ENCODE assay signal across 7 cellular contexts in the genomic region with DNA sequence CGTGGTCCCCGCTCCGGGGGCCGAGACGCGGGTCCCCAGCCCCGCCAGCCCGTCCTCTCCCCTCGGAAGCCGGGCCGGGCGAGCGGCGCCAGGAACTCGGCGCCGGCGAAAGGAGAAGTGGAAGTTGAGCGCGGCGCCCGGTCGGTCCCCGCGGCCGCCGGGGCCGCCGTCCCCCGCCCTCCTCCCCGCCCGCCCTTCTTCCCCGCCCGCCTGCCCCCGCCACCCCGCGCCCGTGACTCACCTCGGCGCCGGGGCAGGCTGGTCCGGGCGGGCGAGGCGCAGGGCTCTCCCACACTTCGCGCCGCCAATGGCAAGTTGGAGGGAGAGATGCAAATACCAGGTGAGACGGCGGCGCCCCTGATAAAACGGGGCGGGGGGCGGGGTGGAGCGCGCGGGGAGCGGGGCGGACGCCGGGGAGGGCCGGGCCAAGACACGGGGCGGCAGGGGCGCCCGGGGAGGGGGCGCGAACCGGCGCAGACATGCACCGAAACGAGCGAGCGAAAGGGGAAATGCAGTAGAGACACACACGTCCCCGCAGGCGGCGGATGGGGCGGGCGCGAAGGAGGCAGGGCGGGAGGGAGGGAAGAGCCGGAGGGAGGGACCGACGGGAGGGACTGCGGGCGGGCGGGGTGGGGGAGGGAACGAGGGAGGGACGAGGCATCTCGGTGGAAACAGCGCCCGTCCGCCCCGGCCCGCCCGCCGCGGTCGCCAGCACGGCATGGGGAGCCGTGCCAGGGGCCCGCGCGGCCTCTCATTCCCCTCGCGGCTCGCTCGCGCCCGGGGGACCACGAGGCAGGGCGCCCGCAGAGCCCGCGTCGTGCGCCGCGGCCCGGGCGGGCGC. TPM values are rescaled to one million over a fixed set of nuclear protein-coding genes. Genes with fewer than 3 reads are reported as not detected.
DNase-seq lines count a peak whose midpoint lies in the region; ATAC-seq and TF ChIP-seq lines count a peak whose summit lies in the region.

A gene (minus strand): TSS at position 119 of the 841 bp plus-strand sequence. CDS start 29,167 bp downstream, outside the sequence.

- POLR2A ChIA-PET in HEK293 (lab: Yijun Ruan, JAX) = interaction anchor here (0.7 to 2.4 kb wide), 3 partner anchors 12 to 60 kb away, joined by 3 to 7 read pairs (median 3); a partner anchor contains a TSS
- POLR2A ChIA-PET in activated CD8-positive, alpha-beta memory T cell treated with anti-CD3 and anti-CD28 coated beads for 36 hours (lab: Charles Lee) = interaction anchor here (0.8 kb wide), 1 partner anchor 26 kb away, joined by 3 read pairs; no protein-coding TSS in a partner anchor

- H3K27ac ChIP-seq in HEK293 (ENCODE audit: extremely low read depth, low read depth, low read length) = peak within 1 kb of the TSS; percentile 81
- H3K27ac ChIP-seq in upper lobe of left lung = peak within 1 kb of the TSS; percentile 89 to 97 (median 95)

- H3K9me3 ChIP-seq in HEK293 (ENCODE audit: control insufficient read depth, insufficient read depth, low read depth, low read length) (no peaks in the 10 kb centered on the region), upper lobe of left lung (no peaks in the 10 kb centered on the region)

- TF ChIP-seq POLR2A in upper lobe of left lung (IDR thresholded peaks at IDR 0.05) = peak in 3 of 4 donors; percentile 19 to 58 (median 45)

- 39% methylated on average over 87 of the region's 123 CpGs; no CpG with 5 or more reads in 1 of the 2 donors for WGBS in upper lobe of left lung, 2 donors

- TF ChIP-seq EP300 in upper lobe of left lung (IDR thresholded peaks at IDR 0.05) = no peak

- H3K36me3 ChIP-seq in HEK293 (ENCODE audit: control insufficient read depth in 2 of 2, insufficient read depth in 1 of 2, low read length in 2 of 2) (no peaks in the 10 kb centered on the region), upper lobe of left lung (no peaks in the 10 kb centered on the region)

- peak; percentile 83 for DNase-seq in GM10266 (ENCODE audit: extremely low spot score)
- DNase-seq in NCI-H510A (lab: John Stamatoyannopoulos, UW) = peak; percentile 31
- peak; percentile 81 for DNase-seq in epithelial cell of esophagus (ENCODE audit: low read depth)
- peak; percentile 29 for DNase-seq in myocyte (ENCODE audit: low read depth)
- peak; percentile 50 to 90 for DNase-seq in upper lobe of left lung

- CTCF ChIA-PET in HEK293 (lab: Yijun Ruan, JAX) = interaction anchor here (0.6 kb wide), 1 partner anchor 33 kb away, joined by 3 read pairs; no protein-coding TSS in a partner anchor
- CTCF ChIA-PET in activated CD8-positive, alpha-beta memory T cell treated with anti-CD3 and anti-CD28 coated beads for 36 hours (lab: Charles Lee) = interaction anchor here (1.0 to 2.1 kb wide), 4 partner anchors 9 to 34 kb away, joined by 4 to 8 read pairs (median 6); no protein-coding TSS in a partner anchor

- TF ChIP-seq CTCF in GM10266 (IDR thresholded peaks at IDR 0.05; ENCODE audit: control insufficient read depth, insufficient read depth, low read depth, missing control alignments) (peak; percentile 5), HEK293 (tag by site-specific recombination; IDR thresholded peaks at IDR 0.05) (no peak), epithelial cell of esophagus (IDR thresholded peaks at IDR 0.05; ENCODE audit: insufficient read depth, low read depth, low read length, missing control alignments) (no peak), upper lobe of left lung (IDR thresholded peaks at IDR 0.05) (no peak)

- H3K4me1 ChIP-seq in HEK293 (ENCODE audit: control insufficient read depth, insufficient read depth, low read length) = peaks cover 3% of the 10 kb centered on the region; the same call in 1 of the 2 replicates
- peaks cover 6 to 19% (median 11%) of the 10 kb centered on the region in 4 donors for H3K4me1 ChIP-seq in upper lobe of left lung

- no peaks in the 10 kb centered on the region for H3K27me3 ChIP-seq in upper lobe of left lung

- H3K4me3 ChIP-seq in HEK293 (ENCODE audit: low read depth, low read length) (peak within 1 kb of the TSS; percentile 60), epithelial cell of esophagus (ENCODE audit: low read length) (peak within 1 kb of the TSS; percentile 58), upper lobe of left lung (peak within 1 kb of the TSS; percentile 25 to 72 (median 64))

- peak in 1 of 2 donors; percentile 84 for ATAC-seq in upper lobe of left lung (ENCODE audit: low FRiP score in 2 of 2)

TF ChIP-seq in HEK293, 187 proteins besides CTCF, POLR2A, EP300 and RAD21:
- TF ChIP-seq ZNF792 (tag by site-specific recombination; IDR thresholded peaks at IDR 0.05) (no peak), SP2 (tag by site-specific recombination; IDR thresholded peaks at IDR 0.05) (peak; percentile 40)

RNA-seq across cellular contexts. Expression of the gene that starts here (rescaled TPM):
- 10 to 100 TPM; 21.4 to 22.5 TPM for total RNA-seq in activated CD8-positive, alpha-beta memory T cell treated with anti-CD3 and anti-CD28 coated beads for 36 hours
- total RNA-seq in myocyte = 7.6 and 9.2 TPM in 2 replicates
- 8.7 TPM for polyA plus RNA-seq in myocyte (2012)
- total RNA-seq in upper lobe of left lung = 10 to 100 TPM; 13.6 to 31.0 (median 21.9) TPM

Comparison
In these comparisons a context has a peak if more than half of its experiments do, and no peak if none do; other contexts are left out.
1. DNase-seq: peak in every context shown above with its lines; median percentile 83 in GM10266; 81 in epithelial cell of esophagus; 70 in upper lobe of left lung; 31 in NCI-H510A; 29 in myocyte.